ENCODE assay signal across 8 cellular contexts in genomic region chr11:86068951-86069407, GRCh38. TPM values are rescaled to one million over a fixed set of nuclear protein-coding genes. Genes with fewer than 3 reads are reported as not detected.
A peak's percentile ranks its signal among the peaks of the same experiment; 100 is the strongest.
DNase-seq lines count a peak whose midpoint lies in the region; ATAC-seq and TF ChIP-seq lines count a peak whose summit lies in the region.

TSS of gene PICALM (minus strand) at chr11:86069084. CDS start at chr11:86068780, 304 bp downstream.

- CTCF ChIA-PET in BJ (lab: Yijun Ruan, JAX): interaction anchor here (1.3 to 2.0 kb wide), 3 partner anchors 27 to 115 kb away, joined by 4 to 6 read pairs (median 4); no protein-coding TSS in a partner anchor

- peak within 1 kb of the TSS; percentile 100 for H3K4me3 Mint-ChIP-seq in activated CD4-positive, alpha-beta T cell treated with anti-CD3 and anti-CD28 coated beads, Interleukin-2, amount 10 ng/mL, durations not matched to agents 24 days and 14 days

- intact Hi-C loops in activated CD4-positive, alpha-beta T cell treated with anti-CD3 and anti-CD28 coated beads, Interleukin-2, amount 10 ng/mL, durations not matched to agents 24 days and 14 days (cut with micrococcal nuclease): loop anchor here (1.0 to 10.0 kb wide), 10 partner anchors 47 to 440 kb away; partner anchors contain the start of gene CREBZF
- intact Hi-C loops in left colon (cut with DNase I, micrococcal nuclease): no loop called here

- no peaks in the 10 kb centered on the region for H3K36me3 ChIP-seq in BJ (ENCODE audit: control insufficient read depth, insufficient read depth, low read length)

- peaks cover 4% of the 10 kb centered on the region for H3K9me3 Mint-ChIP-seq in activated CD4-positive, alpha-beta T cell treated with anti-CD3 and anti-CD28 coated beads, Interleukin-2, amount 10 ng/mL, durations not matched to agents 24 days and 14 days

- H3K4me3 ChIP-seq in BJ (ENCODE audit: low read depth, low read length) (peak within 1 kb of the TSS; percentile 62), coronary artery (peak within 1 kb of the TSS; percentile 98)

- H3K27ac ChIP-seq in coronary artery: peak within 1 kb of the TSS; percentile 97 to 99

- peaks cover 33% of the 10 kb centered on the region for H3K4me1 Mint-ChIP-seq in activated CD4-positive, alpha-beta T cell treated with anti-CD3 and anti-CD28 coated beads, Interleukin-2, amount 10 ng/mL, durations not matched to agents 24 days and 14 days

- no peaks in the 10 kb centered on the region for H3K27me3 Mint-ChIP-seq in activated CD4-positive, alpha-beta T cell treated with anti-CD3 and anti-CD28 coated beads, Interleukin-2, amount 10 ng/mL, durations not matched to agents 24 days and 14 days

- TF ChIP-seq CTCF in BJ (IDR thresholded peaks at IDR 0.05; ENCODE audit: insufficient read depth, low read depth, low read length) (no peak), coronary artery (IDR thresholded peaks at IDR 0.05) (no peak)

- peaks cover 27% of the 10 kb centered on the region for H3K36me3 Mint-ChIP-seq in activated CD4-positive, alpha-beta T cell treated with anti-CD3 and anti-CD28 coated beads, Interleukin-2, amount 10 ng/mL, durations not matched to agents 24 days and 14 days (ENCODE audit: low read depth)

- H3K27me3 ChIP-seq in BJ (ENCODE audit: control insufficient read depth, insufficient read depth, low read length): no peaks in the 10 kb centered on the region

- peak within 1 kb of the TSS; percentile 97 for H3K27ac Mint-ChIP-seq in activated CD4-positive, alpha-beta T cell treated with anti-CD3 and anti-CD28 coated beads, Interleukin-2, amount 10 ng/mL, durations not matched to agents 24 days and 14 days

- DNase-seq in BJ (ENCODE audit: low read depth) (peak; percentile 94), NCI-H526 treated with DMSO at 0.1 percent for 48 hours (lab: John Stamatoyannopoulos, UW) (peak; percentile 97), coronary artery (ENCODE audit: low spot score) (peak; percentile 98), left colon (peak; percentile 98 to 99)
- DNase-seq in activated CD4-positive, alpha-beta T cell treated with anti-CD3 and anti-CD28 coated beads, Interleukin-2, amount 10 ng/mL, durations not matched to agents 24 days and 14 days: peak; percentile 99
- DNase-seq in stimulated activated CD4-positive, alpha-beta T cell treated with anti-CD3 and anti-CD28 coated beads, Interleukin-1b, Interleukin-23, amount 100 ng/mL, for 48 hours: peak; percentile 97

- ATAC-seq in GM19324 (IDR thresholded peaks at IDR 0.05; ENCODE audit: low FRiP score, unreplicated experiment) (peak; percentile 93), HG03469 (IDR thresholded peaks at IDR 0.05; ENCODE audit: unreplicated experiment) (peak; percentile 85), left colon (peak; percentile 91)

- POLR2A ChIA-PET in BJ (lab: Charles Lee): interaction anchor here (0.5 to 1.7 kb wide), 4 partner anchors 60 to 176 kb away, joined by 3 to 6 read pairs (median 4); no protein-coding TSS in a partner anchor

RNA-seq across cellular contexts. Expression of gene PICALM, which starts in this region (rescaled TPM):
- polyA plus RNA-seq in BJ (2011; rRNA removed): 215 and 303 TPM in 2 replicates
- 264 and 323 TPM in 2 replicates for polyA minus RNA-seq in BJ (2011; rRNA and poly(A)+ RNA removed)
- total RNA-seq in activated CD4-positive, alpha-beta T cell treated with anti-CD3 and anti-CD28 coated beads, Interleukin-2, amount 10 ng/mL, durations not matched to agents 24 days and 14 days: 141 and 156 TPM in 2 replicates
- 100 to 1,000 TPM; 130 to 149 TPM for total RNA-seq in left colon

Comparison
In these comparisons a context has a peak if more than half of its experiments do, and no peak if none do; other contexts are left out.
1. Peak in every context shown above with its lines: DNase-seq, ATAC-seq, H3K4me3 ChIP-seq and H3K27ac ChIP-seq.